9 cellular contexts compared by ENCODE assay signal in genomic region chr9:96478829-96479371, GRCh38.
A peak's percentile ranks its signal among the peaks of the same experiment; 100 is the strongest.
DNase-seq lines count a peak whose midpoint lies in the region; ATAC-seq and TF ChIP-seq lines count a peak whose summit lies in the region.
"Had no signal": no experiment of that assay in that cellular context is flagged by ENCODE, and none has a peak within 500 bp of the region (broad histone marks: within the 10 kb centered on the region; RNA-seq: fewer than 3 reads in every experiment).

No MANE protein-coding gene starts in this region.

- intact Hi-C loops in head of caudate nucleus (cut with DNase I) = no loop called here

- DNase-seq in GM06990 (ENCODE audit: extremely low read depth, insufficient read length) (peak; percentile 63), astrocyte of the hippocampus (ENCODE audit: low read depth, low spot score) (peak; percentile 64), NCI-H2227 treated with DMSO at 0.1 percent for 48 hours (lab: John Stamatoyannopoulos, UW) (no peak), head of caudate nucleus (no peak), HEK293T (ENCODE audit: extremely low spot score) (no peak), AG08396 (ENCODE audit: low spot score) (no peak)
- DNase-seq: KG1 had no signal

- no peaks in the 10 kb centered on the region for H3K27me3 ChIP-seq in GM06990 (replicated peaks; ENCODE audit: control insufficient read depth, insufficient read depth, low read length)

- no peak overlapping the region for H3K4me3 ChIP-seq in GM06990 (replicated peaks; ENCODE audit: low read depth, low read length)

- POLR2A ChIA-PET in HEK293T (lab: Yijun Ruan, JAX) = no interaction called here

- peak; percentile 72 for ATAC-seq in GM19467 (IDR thresholded peaks at IDR 0.05; ENCODE audit: unreplicated experiment)
- peak; percentile 79 for ATAC-seq in HG03159 (IDR thresholded peaks at IDR 0.05; ENCODE audit: unreplicated experiment)

- CTCF ChIA-PET in HEK293T (lab: Yijun Ruan, JAX) = interaction anchor here (0.7 kb wide), 1 partner anchor 16 kb away, joined by 3 read pairs; no protein-coding TSS in a partner anchor

- no peaks in the 10 kb centered on the region for H3K36me3 ChIP-seq in GM06990 (ENCODE audit: control insufficient read depth, insufficient read depth, low read length)

- TF ChIP-seq CTCF in GM06990 (IDR thresholded peaks at IDR 0.05; ENCODE audit: insufficient read depth, low read length, poor library complexity, severe bottlenecking) = no peak

TF ChIP-seq in HEK293T, 16 proteins besides CTCF, POLR2A, EP300 and RAD21:
- TF ChIP-seq ARNT (IDR thresholded peaks at IDR 0.05) (no peak), BHLHE40 (IDR thresholded peaks at IDR 0.05; ENCODE audit: borderline replicate concordance) (no peak), FOXA1 (IDR thresholded peaks at IDR 0.05) (no peak), HDGF (IDR thresholded peaks at IDR 0.05; ENCODE audit: borderline replicate concordance) (no peak), SP1 (IDR thresholded peaks at IDR 0.05) (no peak)
- TF ChIP-seq, protein P1, sequence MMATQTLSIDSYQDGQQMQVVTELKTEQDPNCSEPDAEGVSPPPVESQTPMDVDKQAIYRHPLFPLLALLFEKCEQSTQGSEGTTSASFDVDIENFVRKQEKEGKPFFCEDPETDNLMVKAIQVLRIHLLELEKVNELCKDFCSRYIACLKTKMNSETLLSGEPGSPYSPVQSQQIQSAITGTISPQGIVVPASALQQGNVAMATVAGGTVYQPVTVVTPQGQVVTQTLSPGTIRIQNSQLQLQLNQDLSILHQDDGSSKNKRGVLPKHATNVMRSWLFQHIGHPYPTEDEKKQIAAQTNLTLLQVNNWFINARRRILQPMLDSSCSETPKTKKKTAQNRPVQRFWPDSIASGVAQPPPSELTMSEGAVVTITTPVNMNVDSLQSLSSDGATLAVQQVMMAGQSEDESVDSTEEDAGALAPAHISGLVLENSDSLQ (IDR thresholded peaks at IDR 0.05) = no peak

Comparison
In these comparisons a context has a peak if more than half of its experiments do, and no peak if none do; other contexts are left out.
1. DNase-seq: peak in GM06990 (single experiment) and astrocyte of the hippocampus (single experiment); none in NCI-H2227 treated with DMSO at 0.1 percent for 48 hours (single experiment), head of caudate nucleus (0 of 42), HEK293T (single experiment) and AG08396 (single experiment).